In the genomic region with DNA sequence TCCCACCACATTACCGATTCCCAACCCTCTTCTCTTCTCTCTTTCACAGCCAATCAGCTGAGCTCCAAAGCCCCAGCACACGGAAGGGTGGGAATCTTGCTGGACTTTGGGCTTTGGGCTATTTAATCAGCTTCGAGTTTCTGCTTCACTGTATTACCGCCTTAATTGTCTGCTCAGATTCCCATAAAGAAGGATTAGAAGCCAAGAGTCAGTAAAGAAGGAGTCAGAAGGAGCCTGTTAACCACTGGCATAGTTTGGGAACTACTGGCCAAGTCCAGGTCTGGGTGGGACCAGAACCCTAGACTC, we compare ENCODE assay signal across 12 cellular contexts. TPM values are rescaled to one million over a fixed set of nuclear protein-coding genes. Genes with fewer than 3 reads are reported as not detected.
DNase-seq lines count a peak whose midpoint lies in the region; ATAC-seq and TF ChIP-seq lines count a peak whose summit lies in the region.
"Had no signal": no experiment of that assay in that cellular context is flagged by ENCODE, and none has a peak within 500 bp of the region (broad histone marks: within the 10 kb centered on the region; RNA-seq: fewer than 3 reads in every experiment).

No MANE protein-coding gene starts in this region.

- no TSS peak for BruUV-seq in Calu3 (replicated peaks; lab: Mats Ljungman, UMichigan)

- H3K4me3 Mint-ChIP-seq in Calu3 (ENCODE audit: low read depth, unreplicated experiment) (peak overlapping the region; percentile 98), glutamatergic neuron (ENCODE audit: unreplicated experiment) (peak overlapping the region; percentile 78)
- no peak overlapping the region for H3K4me3 Mint-ChIP-seq in CD4-positive, alpha-beta T cell
- H3K4me3 Mint-ChIP-seq: activated naive CD8-positive, alpha-beta T cell treated with anti-CD3 and anti-CD28 coated beads, Interleukin-2, amount 10 ng/mL, durations not matched to agents 7 days and 5 days; stimulated activated effector memory CD8-positive, alpha-beta T cell treated with anti-CD3 and anti-CD28 coated beads, Interleukin-12 subunit alpha, Interleukin-12 subunit beta, amount 100 ng/mL, for 72 hours had no signal

- H3K4me1 Mint-ChIP-seq in Calu3 (ENCODE audit: low read depth, unreplicated experiment) = peaks cover 28% of the 10 kb centered on the region
- H3K4me1 Mint-ChIP-seq in glutamatergic neuron (ENCODE audit: low read depth, unreplicated experiment) = peaks cover 59% of the 10 kb centered on the region
- peaks cover 50% of the 10 kb centered on the region for H3K4me1 Mint-ChIP-seq in CD4-positive, alpha-beta T cell (ENCODE audit: low read depth)

- no peak for ATAC-seq in CD4-positive, alpha-beta T cell (ENCODE audit: poor library complexity)
- no peak for ATAC-seq in GM19395 (IDR thresholded peaks at IDR 0.05; ENCODE audit: unreplicated experiment)
- no peak for ATAC-seq in GM21576 (IDR thresholded peaks at IDR 0.05; ENCODE audit: unreplicated experiment)
- ATAC-seq: stimulated activated effector memory CD8-positive, alpha-beta T cell treated with anti-CD3 and anti-CD28 coated beads, Interleukin-12 subunit alpha, Interleukin-12 subunit beta, amount 100 ng/mL, for 72 hours had no signal

- H3K27ac Mint-ChIP-seq in Calu3 (ENCODE audit: unreplicated experiment) (no peak overlapping the region), glutamatergic neuron (ENCODE audit: unreplicated experiment) (peak overlapping the region; percentile 96)
- no peak overlapping the region for H3K27ac Mint-ChIP-seq in CD4-positive, alpha-beta T cell
- H3K27ac Mint-ChIP-seq: activated naive CD8-positive, alpha-beta T cell treated with anti-CD3 and anti-CD28 coated beads, Interleukin-2, amount 10 ng/mL, durations not matched to agents 7 days and 5 days; stimulated activated effector memory CD8-positive, alpha-beta T cell treated with anti-CD3 and anti-CD28 coated beads, Interleukin-12 subunit alpha, Interleukin-12 subunit beta, amount 100 ng/mL, for 72 hours had no signal

- H3K4me1 ChIP-seq in SJSA1 (replicated peaks) (peaks cover 79% of the 10 kb centered on the region), parathyroid adenoma (peaks cover 17% of the 10 kb centered on the region)

- no peaks in the 10 kb centered on the region for H3K9me3 ChIP-seq in SJSA1 (replicated peaks)
- H3K9me3 ChIP-seq in parathyroid adenoma (ENCODE audit: control insufficient read depth, low read length) = no peaks in the 10 kb centered on the region
- H3K9me3 ChIP-seq in CD4-positive, alpha-beta T cell (ENCODE audit: control insufficient read depth, low read length) = no peaks in the 10 kb centered on the region

- POLR2A ChIA-PET in CD4-positive, alpha-beta T cell (lab: Charles Lee) = no interaction called here

- H3K9me3 Mint-ChIP-seq in Calu3 (ENCODE audit: low read depth, unreplicated experiment) (no peaks in the 10 kb centered on the region), glutamatergic neuron (ENCODE audit: unreplicated experiment) (peaks cover 16% of the 10 kb centered on the region)
- H3K9me3 Mint-ChIP-seq in CD4-positive, alpha-beta T cell = no peaks in the 10 kb centered on the region
- H3K9me3 Mint-ChIP-seq: activated naive CD8-positive, alpha-beta T cell treated with anti-CD3 and anti-CD28 coated beads, Interleukin-2, amount 10 ng/mL, durations not matched to agents 7 days and 5 days; stimulated activated effector memory CD8-positive, alpha-beta T cell treated with anti-CD3 and anti-CD28 coated beads, Interleukin-12 subunit alpha, Interleukin-12 subunit beta, amount 100 ng/mL, for 72 hours had no signal

- H3K4me3 ChIP-seq in SJSA1 (peak overlapping the region; percentile 17; the same call in 1 of the 2 replicates), parathyroid adenoma (ENCODE audit: low read depth, low read length) (no peak overlapping the region)

- H3K27ac ChIP-seq in SJSA1 = 0 out of 2 replicates have a peak overlapping the region, but pooled peaks have one; percentile 3
- H3K27ac ChIP-seq in parathyroid adenoma = peak overlapping the region; percentile 45
- H3K27ac ChIP-seq in CD4-positive, alpha-beta T cell (ENCODE audit: low read depth, low read length) = no peak overlapping the region
- H3K27ac ChIP-seq: KMS-11, VCaP had no signal

- no peak overlapping the region for H3K9ac ChIP-seq in parathyroid adenoma
- H3K9ac ChIP-seq: KMS-11 had no signal

- no peak overlapping the region for H3K4me2 ChIP-seq in parathyroid adenoma (ENCODE audit: low read length)
- H3K4me2 ChIP-seq: KMS-11 had no signal

- H3K27me3 Mint-ChIP-seq in Calu3 (ENCODE audit: unreplicated experiment) (no peaks in the 10 kb centered on the region), glutamatergic neuron (ENCODE audit: unreplicated experiment) (peaks cover 13% of the 10 kb centered on the region)
- H3K27me3 Mint-ChIP-seq in CD4-positive, alpha-beta T cell = peaks cover 60% of the 10 kb centered on the region

- no peak for TF ChIP-seq CTCF in Calu3 (IDR thresholded peaks at IDR 0.05; ENCODE audit: unreplicated experiment)
- TF ChIP-seq CTCF in glutamatergic neuron (IDR thresholded peaks at IDR 0.05; ENCODE audit: partially characterized antibody, unreplicated experiment) = no peak
- no peak for TF ChIP-seq CTCF in parathyroid adenoma (IDR thresholded peaks at IDR 0.05)
- no peak for TF ChIP-seq CTCF in CD4-positive, alpha-beta T cell (IDR thresholded peaks at IDR 0.05)

- intact Hi-C loops in Calu3 (cut with micrococcal nuclease; ENCODE audit: unreplicated experiment) = loop anchor here (10.0 kb wide), 2 partner anchors 114 to 184 kb away; no protein-coding TSS in a partner anchor
- intact Hi-C loops in CD4-positive, alpha-beta T cell (cut with DNase I, micrococcal nuclease) = loop anchor here (5.0 to 10.0 kb wide), 3 partner anchors 104 to 168 kb away; no protein-coding TSS in a partner anchor

- CTCF ChIA-PET in Calu3 (lab: Charles Lee) = interaction anchor here (0.8 to 1.8 kb wide), 3 partner anchors 39 to 168 kb away, joined by 3 to 4 read pairs (median 4); no protein-coding TSS in a partner anchor
- CTCF ChIA-PET in CD4-positive, alpha-beta T cell (lab: Charles Lee) = no interaction called here

- H3K36me3 ChIP-seq in SJSA1 = peaks cover 89% of the 10 kb centered on the region
- no peaks in the 10 kb centered on the region for H3K36me3 ChIP-seq in parathyroid adenoma (ENCODE audit: control insufficient read depth, insufficient read depth, low read length)

- H3K79me2 ChIP-seq in parathyroid adenoma = peaks cover 14% of the 10 kb centered on the region

- H2AFZ ChIP-seq in parathyroid adenoma = no peak overlapping the region

- peaks cover 43% of the 10 kb centered on the region for H3K36me3 Mint-ChIP-seq in Calu3 (ENCODE audit: insufficient read depth, unreplicated experiment)
- no peaks in the 10 kb centered on the region for H3K36me3 Mint-ChIP-seq in glutamatergic neuron (ENCODE audit: unreplicated experiment)
- no peaks in the 10 kb centered on the region for H3K36me3 Mint-ChIP-seq in CD4-positive, alpha-beta T cell (ENCODE audit: low read depth)

- H3K27me3 ChIP-seq in SJSA1 (replicated peaks) = no peaks in the 10 kb centered on the region
- H3K27me3 ChIP-seq in parathyroid adenoma (ENCODE audit: control insufficient read depth, insufficient read depth, low read length) = no peaks in the 10 kb centered on the region
- H3K27me3 ChIP-seq in CD4-positive, alpha-beta T cell (ENCODE audit: control insufficient read depth, insufficient read depth, low read length) = peaks cover 38% of the 10 kb centered on the region

- DNase-seq in Calu3 (no peak), SJSA1 (ENCODE audit: low read depth in 1 of 2, low spot score in 2 of 2) (no peak), glutamatergic neuron (no peak), middle frontal gyrus (ENCODE audit: extremely low spot score, low spot score) (no peak)
- DNase-seq in CD4-positive, alpha-beta T cell = no peak
- DNase-seq: activated naive CD8-positive, alpha-beta T cell treated with anti-CD3 and anti-CD28 coated beads, Interleukin-2, amount 10 ng/mL, durations not matched to agents 7 days and 5 days had no signal

RNA-seq across cellular contexts. Expression of gene SPRY4, which starts 4.4 kb away (rescaled TPM):
- total RNA-seq in Calu3 (2022) (23.6 and 29.4 TPM in 2 replicates), glutamatergic neuron (ENCODE audit: unreplicated experiment) (12.5 TPM)
- total RNA-seq in SJSA1 (2014; rRNA removed; shearing (Covaris generic)) = 40.5 and 44.5 TPM in 2 replicates
- total RNA-seq in CD4-positive, alpha-beta T cell = under 1 TPM; 0.16 to 0.34 TPM

Comparison
In these comparisons a context has a peak if more than half of its experiments do, and no peak if none do; other contexts are left out.
1. RNA of gene SPRY4, which starts 4.4 kb away (total RNA-seq): 40.5 to 44.5 TPM in SJSA1, 23.6 to 29.4 TPM in Calu3 and 12.5 TPM in glutamatergic neuron (single experiment); 0.16 to 0.34 TPM in CD4-positive, alpha-beta T cell; every median in the first group is over 10 times any median in the second.